Comparison of ENCODE assay signal across 8 cellular contexts in the genomic region with DNA sequence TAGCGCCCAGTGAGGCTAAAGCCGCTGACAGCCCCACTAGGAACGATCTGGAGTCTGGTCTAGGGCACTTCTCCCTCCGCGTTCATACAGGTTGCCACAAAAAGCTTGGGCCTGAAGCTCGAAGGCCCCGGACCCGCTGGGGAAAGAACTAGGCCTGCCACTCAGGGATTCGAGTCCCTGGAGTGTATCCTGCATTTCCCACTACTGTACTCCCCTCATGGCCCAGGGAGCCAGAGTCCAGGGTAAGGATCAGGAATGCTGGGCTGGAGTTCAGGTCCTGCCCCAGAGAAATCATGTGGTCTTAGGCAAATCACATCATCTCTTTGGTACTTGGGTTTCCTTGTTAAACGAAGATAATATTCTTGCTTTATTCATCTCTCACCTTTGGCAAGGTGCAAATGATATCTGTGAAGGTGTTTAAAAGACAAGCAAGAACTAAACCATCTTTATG. TPM values are rescaled to one million over a fixed set of nuclear protein-coding genes. Genes with fewer than 3 reads are reported as not detected.
DNase-seq lines count a peak whose midpoint lies in the region; TF ChIP-seq lines count a peak whose summit lies in the region.

No MANE protein-coding gene starts in this region.

- DNase-seq in NCI-H510A treated with DMSO at 0.1 percent for 48 hours (lab: John Stamatoyannopoulos, UW): peak; percentile 26
- no peak for DNase-seq in NCI-H510A (lab: John Stamatoyannopoulos, UW)
- peak; percentile 83 for DNase-seq in SW480 (ENCODE audit: low spot score)
- no peak for DNase-seq in foreskin fibroblast
- DNase-seq in skeletal muscle cell (ENCODE audit: low read depth): no peak
- no peak for DNase-seq in SK-N-DZ (ENCODE audit: low spot score)
- no peak for DNase-seq in NCI-H2227 treated with DMSO at 0.1 percent for 48 hours (lab: John Stamatoyannopoulos, UW)
- no peak for DNase-seq in NCI-H446 treated with DMSO at 0.1 percent for 48 hours (lab: John Stamatoyannopoulos, UW)

- peak; percentile 27 for TF ChIP-seq CTCF in foreskin fibroblast (IDR thresholded peaks at IDR 0.05; ENCODE audit: low read depth, low read length)

- peak overlapping the region; percentile 82 to 85 for H3K4me3 ChIP-seq in foreskin fibroblast (ENCODE audit: low read depth in 1 of 2, low read length in 2 of 2)
- H3K4me3 ChIP-seq in skeletal muscle cell (ENCODE audit: low read depth, low read length): peak overlapping the region; percentile 71

RNA-seq across cellular contexts. Expression of gene ZFP36L2, which starts 1.4 kb away (rescaled TPM):
- polyA plus RNA-seq in SK-N-DZ (2014; cell fraction: cytosol; rRNA removed): 6.8 and 7.1 TPM in 2 replicates
- polyA plus RNA-seq in SK-N-DZ (2014; cell fraction: nucleus; rRNA removed): 4.0 and 4.1 TPM in 2 replicates

Comparison
In these comparisons a context has a peak if more than half of its experiments do, and no peak if none do; other contexts are left out.
1. DNase-seq: peak in NCI-H510A treated with DMSO at 0.1 percent for 48 hours (single experiment) and SW480 (single experiment); none in NCI-H510A (single experiment), foreskin fibroblast (0 of 2), skeletal muscle cell (single experiment), SK-N-DZ (single experiment), NCI-H2227 treated with DMSO at 0.1 percent for 48 hours (single experiment) and NCI-H446 treated with DMSO at 0.1 percent for 48 hours (single experiment).